ENCODE assay signal across 19 cellular contexts in genomic region chr11:115306703-115307102, GRCh38.
DNase-seq lines count a peak whose midpoint lies in the region; ATAC-seq and TF ChIP-seq lines count a peak whose summit lies in the region.
"Had no signal": no experiment of that assay in that cellular context is flagged by ENCODE, and none has a peak within 500 bp of the region (broad histone marks: within the 10 kb centered on the region; RNA-seq: fewer than 3 reads in every experiment).

No MANE protein-coding gene starts in this region.

- H3K9me3 ChIP-seq in HEK293 (ENCODE audit: control insufficient read depth, insufficient read depth, low read depth, low read length) = no peaks in the 10 kb centered on the region
- H3K9me3 ChIP-seq: BE2C, BLaER1 had no signal

- DNase-seq in DMS79 treated with DMSO at 0.1 percent for 48 hours (lab: John Stamatoyannopoulos, UW) = peak; percentile 47
- DNase-seq in OCI-M2 (lab: John Stamatoyannopoulos, UW; ENCODE audit: unreplicated experiment) = no peak
- no peak for DNase-seq in sciatic nerve (ENCODE audit: low spot score)
- no peak for DNase-seq in EL
- DNase-seq: 8988T; ACHN; BE2C; C1 segment of cervical spinal cord; CD4-positive, alpha-beta memory T cell; CD4-positive, CD25-positive, alpha-beta regulatory T cell; CD8-positive, alpha-beta memory T cell; COR-L47; DMS 273 treated with DMSO at 0.1 percent for 48 hours; DMS153; DMS53; DND-41; GF-D8 had no signal

- H3K27ac ChIP-seq in HEK293 (ENCODE audit: extremely low read depth, low read depth, low read length) = no peak overlapping the region
- H3K27ac ChIP-seq: BLaER1 had no signal

- CTCF ChIA-PET in HEK293 (lab: Yijun Ruan, JAX) = interaction anchor here (0.6 to 0.7 kb wide), 4 partner anchors 24 to 133 kb away, joined by 3 to 4 read pairs (median 3); no protein-coding TSS in a partner anchor

- intact Hi-C loops in sciatic nerve (cut with DNase I) = no loop called here

- no peak overlapping the region for H3K4me3 ChIP-seq in HEK293 (ENCODE audit: low read depth, low read length)
- H3K4me3 ChIP-seq: BLaER1 had no signal

- no peak for ATAC-seq in sciatic nerve

- POLR2A ChIA-PET in HEK293 (lab: Yijun Ruan, JAX) = no interaction called here

- H3K36me3 ChIP-seq in HEK293 (ENCODE audit: control insufficient read depth in 2 of 2, insufficient read depth in 1 of 2, low read length in 2 of 2) = no peaks in the 10 kb centered on the region
- H3K36me3 ChIP-seq: BE2C, BLaER1 had no signal

- H3K4me1 ChIP-seq in HEK293 (ENCODE audit: control insufficient read depth, insufficient read depth, low read length) = peaks cover 23% of the 10 kb centered on the region
- H3K4me1 ChIP-seq: BLaER1 had no signal

- no peak for TF ChIP-seq CTCF in HEK293 (tag by site-specific recombination; IDR thresholded peaks at IDR 0.05)

TF ChIP-seq in HEK293, 187 proteins besides CTCF, POLR2A, EP300 and RAD21:
- TF ChIP-seq SCRT2 (tag by site-specific recombination; IDR thresholded peaks at IDR 0.05) = peak; percentile 38
- TF ChIP-seq ZNF433 (tag by site-specific recombination; IDR thresholded peaks at IDR 0.05; ENCODE audit: low read depth) = no peak
- TF ChIP-seq ZBTB44 (tag by site-specific recombination; IDR thresholded peaks at IDR 0.05) = peak; percentile 80
- peak; percentile 31; the same call in 1 of the 2 replicates for TF ChIP-seq PRDM6 (tag by site-specific recombination; IDR thresholded peaks at IDR 0.05)
- TF ChIP-seq ZNF544 (tag by site-specific recombination; IDR thresholded peaks at IDR 0.05) = no peak
- peak; percentile 53; the same call in 1 of the 2 replicates for TF ChIP-seq SCRT1 (tag by site-specific recombination; IDR thresholded peaks at IDR 0.05; ENCODE audit: borderline replicate concordance)
- TF ChIP-seq YY2 (tag by site-specific recombination; IDR thresholded peaks at IDR 0.05) = no peak
